32 cellular contexts compared by ENCODE assay signal in the genomic region with DNA sequence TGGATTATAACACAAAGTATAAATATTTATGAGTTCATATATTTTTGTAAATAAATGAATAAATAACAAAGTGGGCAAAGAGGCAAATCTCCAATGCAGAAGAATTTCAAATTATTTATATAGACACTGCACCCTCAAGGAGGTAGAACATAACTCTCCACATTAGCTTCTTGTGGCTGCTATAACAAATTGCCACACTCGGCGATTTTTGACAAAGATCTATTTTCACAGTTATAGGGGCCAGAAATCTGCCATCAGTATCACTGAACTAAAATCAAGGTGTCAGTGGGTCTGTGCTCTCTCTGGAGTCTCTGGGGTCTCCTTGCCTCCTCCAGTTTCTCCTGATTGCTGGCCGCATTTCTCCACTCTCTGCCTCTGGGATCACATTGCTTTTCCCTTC.
A peak's percentile ranks its signal among the peaks of the same experiment; 100 is the strongest.
DNase-seq lines count a peak whose midpoint lies in the region; ATAC-seq, FAIRE-seq and TF ChIP-seq lines count a peak whose summit lies in the region.
"Had no signal": no experiment of that assay in that cellular context is flagged by ENCODE, and none has a peak within 500 bp of the region (broad histone marks: within the 10 kb centered on the region; RNA-seq: fewer than 3 reads in every experiment).

No MANE protein-coding gene starts in this region.

- H2AK9ac ChIP-seq in IMR-90 (replicated peaks; ENCODE audit: low read depth, low read length, poor library complexity): no peak overlapping the region

- no peak overlapping the region for H2AK5ac ChIP-seq in IMR-90 (ENCODE audit: low read depth, low read length)

- ATAC-seq in A549 (no peak), IMR-90 (ENCODE audit: low read depth) (no peak)
- ATAC-seq: CD8-positive, alpha-beta T cell had no signal

- TF ChIP-seq CTCF in A549 (IDR thresholded peaks at IDR 0.05): no peak
- TF ChIP-seq CTCF in IMR-90 (conservative IDR thresholded peaks at IDR 0.05; ENCODE audit: low read depth, low read length): no peak
- TF ChIP-seq CTCF in MM.1S (IDR thresholded peaks at IDR 0.05; ENCODE audit: low read length): no peak
- no peak for TF ChIP-seq CTCF in suprapubic skin (IDR thresholded peaks at IDR 0.05)

- dilution Hi-C loops in IMR-90 (cut with HindIII; ENCODE audit: low sequenced_read_pairs, unreplicated experiment): no loop called here

- CTCF ChIA-PET in A549 (lab: Yijun Ruan, JAX) (no interaction called here), IMR-90 (lab: Yijun Ruan, JAX) (no interaction called here)

- POLR2A ChIA-PET in A549 (lab: Yijun Ruan, JAX) (no interaction called here), IMR-90 (lab: Charles Lee; ENCODE audit: unreplicated experiment) (no interaction called here)

- TF ChIP-seq RAD21 in A549 (conservative IDR thresholded peaks at IDR 0.05 in 1 of 2, IDR thresholded peaks at IDR 0.05 in 1 of 2) (no peak), IMR-90 (IDR thresholded peaks at IDR 0.05; ENCODE audit: low read length) (no peak)

- no peak for TF ChIP-seq EP300 in A549 (IDR thresholded peaks at IDR 0.05)
- no peak for TF ChIP-seq EP300 in suprapubic skin (IDR thresholded peaks at IDR 0.05)

- BruUV-seq in IMR-90 (replicated peaks; lab: Mats Ljungman, UMichigan): no TSS peak

- TF ChIP-seq POLR2A in A549 (IDR thresholded peaks at IDR 0.05; ENCODE audit: low read length) (no peak), IMR-90 (IDR thresholded peaks at IDR 0.05; ENCODE audit: low read depth, low read length) (no peak), suprapubic skin (IDR thresholded peaks at IDR 0.05) (no peak)

- H4K8ac ChIP-seq in IMR-90 (ENCODE audit: low read depth in 2 of 2, low read length in 2 of 2): no peak overlapping the region

- no peaks in the 10 kb centered on the region for H3K9me2 ChIP-seq in MM.1S (replicated peaks; ENCODE audit: insufficient read depth, low read length)

- 53% methylated on average over 3 of the region's 3 CpGs for WGBS in A549 (ENCODE audit: missing lambda C conversion rate)
- WGBS in IMR-90 (ENCODE audit: extremely low coverage in 2 of 2, insufficient read length in 1 of 2), 2 experiments: 71% methylated on average over 2 of the region's 3 CpGs; no CpG with 5 or more reads in 1 of the 2 experiments
- WGBS in suprapubic skin: 96% methylated on average over 3 of the region's 3 CpGs

- H3K23ac ChIP-seq in IMR-90 (ENCODE audit: low read depth, low read length): no peak overlapping the region

- H3K9ac ChIP-seq in IMR-90 (ENCODE audit: low read depth, low read length): no peak overlapping the region
- H3K9ac ChIP-seq in MM.1S (ENCODE audit: low read length): no peak overlapping the region
- H3K9ac ChIP-seq: BLaER1; BLaER1 treated with 17β-estradiol and CSF1 and Interleukin-3, amounts not matched to agents 10 nM and 100 nM had no signal

- peaks cover 13% of the 10 kb centered on the region for H3F3A ChIP-seq in MM.1S (ENCODE audit: insufficient read depth, low read length)

- H3K4ac ChIP-seq in IMR-90 (ENCODE audit: low read depth, low read length): no peak overlapping the region

- H2BK20ac ChIP-seq in IMR-90 (ENCODE audit: low read depth, low read length): no peak overlapping the region

- H3K4me3 ChIP-seq in A549 (no peak overlapping the region), IMR-90 (ENCODE audit: insufficient read depth, low read depth, low read length) (no peak overlapping the region), MM.1S (ENCODE audit: low read length) (no peak overlapping the region), suprapubic skin (no peak overlapping the region)
- H3K4me3 ChIP-seq: BLaER1; BLaER1 treated with 17β-estradiol and CSF1 and Interleukin-3, amounts not matched to agents 10 nM and 100 nM had no signal

- no peak overlapping the region for H2BK120ac ChIP-seq in IMR-90 (ENCODE audit: low read depth, low read length)

- H3K4me1 ChIP-seq in A549: no peaks in the 10 kb centered on the region
- H3K4me1 ChIP-seq in IMR-90 (ENCODE audit: control insufficient read depth, insufficient read depth, low read length): no peaks in the 10 kb centered on the region
- H3K4me1 ChIP-seq in MM.1S (ENCODE audit: low read length): peaks cover 42% of the 10 kb centered on the region
- H3K4me1 ChIP-seq in suprapubic skin: no peaks in the 10 kb centered on the region
- H3K4me1 ChIP-seq: BE2C, Caco-2 had no signal

- H3K36me3 ChIP-seq in IMR-90 (ENCODE audit: control insufficient read depth, insufficient read depth, low read length) (no peaks in the 10 kb centered on the region), MM.1S (replicated peaks; ENCODE audit: insufficient read depth, low read length) (no peaks in the 10 kb centered on the region), suprapubic skin (no peaks in the 10 kb centered on the region)
- H3K36me3 ChIP-seq: BE2C; BLaER1; BLaER1 treated with 17β-estradiol and CSF1 and Interleukin-3, amounts not matched to agents 10 nM and 100 nM had no signal

- FAIRE-seq in A549 (lab: Jason Lieb, UNC): no peak
- FAIRE-seq: A204.1, D721Med had no signal

- H3K9me1 ChIP-seq in IMR-90 (ENCODE audit: insufficient read depth, low read length): no peaks in the 10 kb centered on the region

- H2AFZ ChIP-seq in IMR-90 (replicated peaks; ENCODE audit: low read length, poor library complexity): no peak overlapping the region
- H2AFZ ChIP-seq in MM.1S (ENCODE audit: low read length): no peak overlapping the region

- H4K20me1 ChIP-seq in IMR-90 (ENCODE audit: insufficient read depth, low read length) (no peaks in the 10 kb centered on the region), MM.1S (ENCODE audit: insufficient read depth, low read length) (no peaks in the 10 kb centered on the region)
- H4K20me1 ChIP-seq: BLaER1; BLaER1 treated with 17β-estradiol and CSF1 and Interleukin-3, amounts not matched to agents 10 nM and 100 nM had no signal

- H2BK15ac ChIP-seq in IMR-90 (ENCODE audit: low read depth, low read length): no peak overlapping the region

- DNase-seq in A549 (ENCODE audit: low read depth in 1 of 2, low spot score in 1 of 2) (no peak), IMR-90 (no peak), MM.1S (no peak), activated gamma-delta T cell (lab: John Stamatoyannopoulos, UW) (no peak), suprapubic skin (ENCODE audit: low spot score in 2 of 2) (no peak), NCI-H2029 (lab: John Stamatoyannopoulos, UW) (no peak)
- DNase-seq: 8988T; ACHN; AML-193; BE2C; C1 segment of cervical spinal cord; Caco-2; Calu3; CD4-positive, alpha-beta memory T cell; CD4-positive, alpha-beta T cell; CD4-positive, CD25-positive, alpha-beta regulatory T cell; CD8-positive, alpha-beta memory T cell; CD8-positive, alpha-beta T cell; COR-L47; DMS 273 treated with DMSO at 0.1 percent for 48 hours; DMS153; DMS53; DMS79; DMS79 treated with DMSO at 0.1 percent for 48 hours; DND-41; EL had no signal

- H4K91ac ChIP-seq in IMR-90 (ENCODE audit: insufficient read depth, low read depth, low read length): no peak overlapping the region

- no peak overlapping the region for H3K14ac ChIP-seq in IMR-90 (replicated peaks; ENCODE audit: low read depth, low read length)

- intact Hi-C loops in IMR-90 (cut with micrococcal nuclease): no loop called here

- H3K27ac ChIP-seq in A549 (no peak overlapping the region), IMR-90 (ENCODE audit: insufficient read depth, low read length) (no peak overlapping the region), MM.1S (ENCODE audit: low read length) (peak overlapping the region; percentile 62; the same call in 1 of the 2 replicates), suprapubic skin (no peak overlapping the region)
- H3K27ac ChIP-seq: 22Rv1; BLaER1; BLaER1 treated with 17β-estradiol and CSF1 and Interleukin-3, amounts not matched to agents 10 nM and 100 nM; C4-2B had no signal

- H3K27me3 ChIP-seq in IMR-90 (ENCODE audit: control insufficient read depth, insufficient read depth, low read length) (no peaks in the 10 kb centered on the region; the same call in 1 of the 2 replicates), MM.1S (replicated peaks; ENCODE audit: insufficient read depth, low read length) (no peaks in the 10 kb centered on the region), suprapubic skin (peaks cover 9% of the 10 kb centered on the region)
- H3K27me3 ChIP-seq: BE2C; BLaER1; BLaER1 treated with 17β-estradiol and CSF1 and Interleukin-3, amounts not matched to agents 10 nM and 100 nM had no signal

- H2BK5ac ChIP-seq in IMR-90 (ENCODE audit: low read depth, low read length, poor library complexity, severe bottlenecking): no peak overlapping the region

- no peaks in the 10 kb centered on the region for H3K79me1 ChIP-seq in IMR-90 (ENCODE audit: low read depth in 1 of 2, low read length in 2 of 2)

- no peaks in the 10 kb centered on the region for H3K79me2 ChIP-seq in MM.1S (ENCODE audit: low read length)

- H3K18ac ChIP-seq in IMR-90 (ENCODE audit: low read depth, low read length): no peak overlapping the region

- peaks cover 2% of the 10 kb centered on the region; the same call in 1 of the 3 replicates for H3K9me3 ChIP-seq in A549
- no peaks in the 10 kb centered on the region; the same call in 1 of the 2 replicates for H3K9me3 ChIP-seq in IMR-90 (ENCODE audit: control insufficient read depth, insufficient read depth, low read length)
- H3K9me3 ChIP-seq in MM.1S (replicated peaks; ENCODE audit: insufficient read depth, low read length): no peaks in the 10 kb centered on the region
- H3K9me3 ChIP-seq in suprapubic skin: no peaks in the 10 kb centered on the region
- H3K9me3 ChIP-seq: BE2C, BLaER1, Caco-2 had no signal

- in situ Hi-C loops in IMR-90 (cut with MboI; ENCODE audit: low sequenced_read_pairs): no loop called here

- no peak overlapping the region for H3K56ac ChIP-seq in IMR-90 (ENCODE audit: extremely low read depth, insufficient read depth, low read length)

- no peak overlapping the region for H3K4me2 ChIP-seq in A549
- H3K4me2 ChIP-seq in IMR-90 (ENCODE audit: low read depth, low read length): no peak overlapping the region
- no peak overlapping the region for H3K4me2 ChIP-seq in MM.1S (ENCODE audit: low read depth, low read length)
- H3K4me2 ChIP-seq: BLaER1; BLaER1 treated with 17β-estradiol and CSF1 and Interleukin-3, amounts not matched to agents 10 nM and 100 nM had no signal

- no peak overlapping the region for H4K5ac ChIP-seq in IMR-90 (ENCODE audit: low read depth, low read length)

TF ChIP-seq in A549, 52 proteins besides CTCF, POLR2A, EP300 and RAD21 (continues in another document):
- TF ChIP-seq HOXA7 (CRISPR knock-in tag; IDR thresholded peaks at IDR 0.05): no peak

TF ChIP-seq in IMR-90, 13 proteins besides CTCF, POLR2A, EP300 and RAD21:
- no peak for TF ChIP-seq FOS (IDR thresholded peaks at IDR 0.05; ENCODE audit: low read depth, low read length)
- peak; percentile 71 for TF ChIP-seq MAFK (IDR thresholded peaks at IDR 0.05; ENCODE audit: low read depth, low read length)
TF ChIP-seq in IMR-90: peak in this region for 1.
